8 cellular contexts compared by ENCODE assay signal in genomic region chrX:153333821-153334653, GRCh38.
DNase-seq lines count a peak whose midpoint lies in the region; ATAC-seq, FAIRE-seq and TF ChIP-seq lines count a peak whose summit lies in the region.

Gene ZNF275, plus strand, starts transcription at chrX:153334153. Its CDS starts 2,527 bp downstream, at chrX:153336680.

- peak within 1 kb of the TSS; percentile 77 for H3K4me3 ChIP-seq in HUES48 (ENCODE audit: low read depth, low read length)
- peak within 1 kb of the TSS; percentile 100 for H3K4me3 ChIP-seq in OCI-LY3 (ENCODE audit: low read length)
- H3K4me3 ChIP-seq in muscle layer of colon (ENCODE audit: low read depth in 1 of 2, low read length in 2 of 2) = peak within 1 kb of the TSS; percentile 50 to 55

- H3K36me3 ChIP-seq in HUES48 (ENCODE audit: control insufficient read depth, insufficient read depth, low read length) (peaks cover 6% of the 10 kb centered on the region; the same call in 1 of the 2 replicates), OCI-LY3 (replicated peaks; ENCODE audit: low read depth, low read length) (peaks cover 28% of the 10 kb centered on the region), muscle layer of colon (ENCODE audit: insufficient read depth, low read length) (no peaks in the 10 kb centered on the region)

- ATAC-seq in GM21390 (IDR thresholded peaks at IDR 0.05; ENCODE audit: unreplicated experiment) = peak; percentile 88

- H3K9me3 ChIP-seq in HUES48 (ENCODE audit: control insufficient read depth, insufficient read depth, low read length) (peaks cover 34% of the 10 kb centered on the region), OCI-LY3 (ENCODE audit: insufficient read depth, low read length) (no peaks in the 10 kb centered on the region), muscle layer of colon (ENCODE audit: low read length) (no peaks in the 10 kb centered on the region)

- H4K20me1 ChIP-seq in OCI-LY3 (ENCODE audit: insufficient read depth, low read length) = peaks cover 34% of the 10 kb centered on the region

- TF ChIP-seq CTCF in D721Med (IDR thresholded peaks at IDR 0.05; ENCODE audit: insufficient read depth, missing control alignments) = no peak
- TF ChIP-seq CTCF in OCI-LY3 (IDR thresholded peaks at IDR 0.05; ENCODE audit: low read depth, low read length) = no peak

- peak within 1 kb of the TSS; percentile 79 for H2AFZ ChIP-seq in OCI-LY3 (ENCODE audit: low read depth, low read length)

- H3K27me3 ChIP-seq in HUES48 (ENCODE audit: control insufficient read depth, insufficient read depth, low read length) (no peaks in the 10 kb centered on the region), OCI-LY3 (ENCODE audit: low read depth, low read length) (no peaks in the 10 kb centered on the region), muscle layer of colon (ENCODE audit: control insufficient read depth in 1 of 2, insufficient read depth in 2 of 2, low read length in 2 of 2) (peaks cover 0 to 4% of the 10 kb centered on the region in 2 donors)

- TF ChIP-seq POLR2A in erythroblast (IDR thresholded peaks at IDR 0.05; ENCODE audit: low read length) = peak; percentile 45

- H3K27ac ChIP-seq in HUES48 (ENCODE audit: low read depth, low read length) = no peak within 1 kb of the TSS
- H3K27ac ChIP-seq in OCI-LY3 (ENCODE audit: low read length) = peak within 1 kb of the TSS; percentile 86
- peak within 1 kb of the TSS; percentile 15 for H3K27ac ChIP-seq in muscle layer of colon (ENCODE audit: low read depth, low read length)

- H3K4me1 ChIP-seq in HUES48 (ENCODE audit: control insufficient read depth, insufficient read depth, low read length) (no peaks in the 10 kb centered on the region), OCI-LY3 (ENCODE audit: low read length) (peaks cover 37% of the 10 kb centered on the region), muscle layer of colon (ENCODE audit: insufficient read depth, low read length) (no peaks in the 10 kb centered on the region)

- FAIRE-seq in D721Med (lab: Jason Lieb, UNC) = no peak

- H3K4me2 ChIP-seq in OCI-LY3 (ENCODE audit: low read length) = peak within 1 kb of the TSS; percentile 93

- H3K9ac ChIP-seq in HUES48 (ENCODE audit: low read depth, low read length) (peak within 1 kb of the TSS; percentile 54; the same call in 1 of the 2 replicates), OCI-LY3 (ENCODE audit: low read length) (peak within 1 kb of the TSS; percentile 97), muscle layer of colon (ENCODE audit: low read length) (no peak within 1 kb of the TSS)

- DNase-seq in D721Med (ENCODE audit: insufficient read length, low spot score) = peak; percentile 53
- DNase-seq in activated T-cell treated with anti-CD3 and anti-CD28 coated beads for 48 hours (ENCODE audit: low read depth) = peak; percentile 76
- DNase-seq in erythroblast (lab: John Stamatoyannopoulos, UW) = peak; percentile 84 to 91
- DNase-seq in stimulated activated CD8-positive, alpha-beta memory T cell treated with anti-CD3 and anti-CD28 coated beads, Interleukin-4, amount 100 ng/mL, for 4 hours (ENCODE audit: low read depth in 2 of 2, low spot score in 1 of 2) = peak; percentile 38 to 58

- peaks cover 51% of the 10 kb centered on the region for H3K79me2 ChIP-seq in OCI-LY3 (ENCODE audit: low read length)
